30 cellular contexts compared by ENCODE assay signal in the genomic region with DNA sequence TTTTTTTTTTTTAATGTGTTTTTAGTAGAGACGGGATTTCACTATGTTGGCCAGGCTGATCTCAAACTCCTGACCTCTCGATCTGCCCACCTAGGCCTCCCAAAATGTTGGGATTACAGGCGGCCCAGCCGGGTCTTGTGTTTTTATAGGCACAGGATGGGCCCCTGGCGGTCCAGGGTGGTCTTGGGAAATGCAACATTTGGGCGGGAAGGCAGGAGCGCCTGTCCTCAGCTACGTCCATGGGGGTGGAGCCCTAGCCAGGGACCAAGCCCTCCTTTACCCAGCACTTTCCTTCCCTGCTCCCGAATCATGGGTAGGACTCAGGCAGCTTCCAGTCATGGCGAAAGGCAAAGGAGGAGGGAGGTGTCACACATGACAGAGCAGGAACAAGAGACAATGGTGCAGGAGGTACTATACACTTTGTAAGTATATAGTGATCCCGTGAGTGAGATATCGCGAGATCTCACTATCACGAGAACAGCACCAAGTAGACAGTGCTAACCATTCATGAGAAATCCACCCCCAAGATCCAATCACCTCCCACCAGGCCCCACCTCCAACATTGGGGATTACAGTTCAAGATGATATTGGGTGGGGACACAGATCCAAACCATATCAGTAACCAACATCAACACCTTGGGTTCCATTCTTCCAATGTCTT.
"Had no signal": no experiment of that assay in that cellular context is flagged by ENCODE, and none has a peak within 500 bp of the region (broad histone marks: within the 10 kb centered on the region; RNA-seq: fewer than 3 reads in every experiment).

No MANE protein-coding gene starts in this region.

- H3K9me3 Mint-ChIP-seq: dendritic cell treated with granulocyte-macrophage colony-stimulating factor and Interleukin-4, amounts not matched to agents 40 ng/mL and 50 ng/mL, for 4 days; natural killer cell treated with Interleukin-12 subunit alpha and Interleukin-12 subunit beta and Interleukin-15 and Interleukin-18, amount 100 ng/mL, for 72 hours; neural crest cell; stimulated activated effector memory CD8-positive, alpha-beta T cell treated with anti-CD3 and anti-CD28 coated beads, Interleukin-12 subunit alpha, Interleukin-12 subunit beta, amount 100 ng/mL, for 72 hours had no signal

- H3K4me3 Mint-ChIP-seq: dendritic cell treated with granulocyte-macrophage colony-stimulating factor and Interleukin-4, amounts not matched to agents 40 ng/mL and 50 ng/mL, for 4 days; immature natural killer cell; mesothelial cell of epicardium; natural killer cell treated with Interleukin-12 subunit alpha and Interleukin-12 subunit beta and Interleukin-15 and Interleukin-18, amount 100 ng/mL, for 72 hours; neural crest cell; stimulated activated effector memory CD8-positive, alpha-beta T cell treated with anti-CD3 and anti-CD28 coated beads, Interleukin-12 subunit alpha, Interleukin-12 subunit beta, amount 100 ng/mL, for 72 hours had no signal

- H3K27ac ChIP-seq: colonic mucosa, esophagus squamous epithelium, left lung, ovary, psoas muscle, sigmoid colon, thoracic aorta, tibial nerve, upper lobe of left lung, uterus had no signal

- H3K4me1 ChIP-seq: colonic mucosa, esophagus squamous epithelium, left lung, sigmoid colon, tibial nerve, upper lobe of left lung, uterus had no signal

- H3K36me3 ChIP-seq: colonic mucosa, esophagus squamous epithelium, left lung, ovary, sigmoid colon, thoracic aorta, tibial nerve, upper lobe of left lung, uterus had no signal

- FAIRE-seq: endothelial cell of umbilical vein, keratinocyte had no signal

- H3K4me3 ChIP-seq: colonic mucosa, esophagus squamous epithelium, left lung, mucosa of descending colon, ovary, psoas muscle, sigmoid colon, thoracic aorta, tibial nerve, upper lobe of left lung, uterus had no signal

- DNase-seq: colonic mucosa; effector memory CD4-positive, alpha-beta T cell; esophagus squamous epithelium; foreskin melanocyte; hypothalamus; immature natural killer cell; mesenchymal stem cell; mucosa of descending colon; naive B cell; ovary; posterior cingulate gyrus; psoas muscle; right cardiac atrium; sigmoid colon; stimulated activated CD4-positive, alpha-beta T cell treated with anti-CD3 and anti-CD28 coated beads, Interleukin-2, amount 100 ng/mL, for 24 hours; stimulated activated CD4-positive, alpha-beta T cell treated with anti-CD3 and anti-CD28 coated beads, Interleukin-4, amount 100 ng/mL, for 24 hours; stimulated activated naive CD4-positive, alpha-beta T cell treated with Interleukin-2 at 50 U/mL for 16 hours; substantia nigra; upper lobe of left lung; uterus had no signal

- ATAC-seq: left lung; mucosa of descending colon; natural killer cell treated with Interleukin-12 subunit alpha and Interleukin-12 subunit beta and Interleukin-15 and Interleukin-18, amount 100 ng/mL, for 72 hours; psoas muscle; right cardiac atrium; stimulated activated effector memory CD8-positive, alpha-beta T cell treated with anti-CD3 and anti-CD28 coated beads, Interleukin-12 subunit alpha, Interleukin-12 subunit beta, amount 100 ng/mL, for 72 hours had no signal

- H3K9me3 ChIP-seq: colonic mucosa, esophagus squamous epithelium, left lung, mucosa of descending colon, ovary, psoas muscle, sigmoid colon, thoracic aorta, tibial nerve, upper lobe of left lung, uterus had no signal

- H3K4me1 Mint-ChIP-seq: immature natural killer cell; mesothelial cell of epicardium; naive B cell; stimulated activated effector memory CD8-positive, alpha-beta T cell treated with anti-CD3 and anti-CD28 coated beads, Interleukin-12 subunit alpha, Interleukin-12 subunit beta, amount 100 ng/mL, for 72 hours had no signal

- H3K36me3 Mint-ChIP-seq: immature natural killer cell; mesothelial cell of epicardium; naive B cell; natural killer cell treated with Interleukin-12 subunit alpha and Interleukin-12 subunit beta and Interleukin-15 and Interleukin-18, amount 100 ng/mL, for 72 hours; stimulated activated effector memory CD8-positive, alpha-beta T cell treated with anti-CD3 and anti-CD28 coated beads, Interleukin-12 subunit alpha, Interleukin-12 subunit beta, amount 100 ng/mL, for 72 hours had no signal

- H3K27ac Mint-ChIP-seq: dendritic cell treated with granulocyte-macrophage colony-stimulating factor and Interleukin-4, amounts not matched to agents 40 ng/mL and 50 ng/mL, for 4 days; immature natural killer cell; mesothelial cell of epicardium; naive B cell; natural killer cell treated with Interleukin-12 subunit alpha and Interleukin-12 subunit beta and Interleukin-15 and Interleukin-18, amount 100 ng/mL, for 72 hours; stimulated activated effector memory CD8-positive, alpha-beta T cell treated with anti-CD3 and anti-CD28 coated beads, Interleukin-12 subunit alpha, Interleukin-12 subunit beta, amount 100 ng/mL, for 72 hours had no signal

- H3K27me3 ChIP-seq: colonic mucosa, ovary, sigmoid colon, tibial nerve, upper lobe of left lung, uterus had no signal
